26 cellular contexts compared by ENCODE assay signal in the genomic region with DNA sequence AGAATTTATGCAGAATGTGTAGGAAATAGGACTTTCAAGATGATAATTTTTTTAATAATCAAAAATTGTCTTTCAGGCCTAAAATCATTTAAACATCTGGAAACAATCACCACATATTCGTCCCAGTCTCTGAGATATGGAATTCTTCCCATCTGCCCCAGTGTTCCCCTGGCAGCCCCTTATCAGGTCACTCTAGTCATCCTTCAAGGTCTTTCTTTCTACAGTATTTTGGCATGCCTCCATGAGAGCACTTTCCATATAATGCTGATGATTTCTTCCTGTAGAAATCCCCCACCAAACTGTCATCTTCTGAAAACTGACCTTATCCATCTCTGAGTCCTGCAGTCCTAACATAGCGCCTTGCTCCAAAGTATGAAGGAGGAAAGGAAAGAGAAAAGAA.
"Had no signal": no experiment of that assay in that cellular context is flagged by ENCODE, and none has a peak within 500 bp of the region (broad histone marks: within the 10 kb centered on the region; RNA-seq: fewer than 3 reads in every experiment).

No MANE protein-coding gene starts in this region.

- H3K9me3 ChIP-seq: gastrocnemius medialis, mucosa of descending colon, prostate gland, right atrium auricular region, stomach, thyroid gland, vagina had no signal

- H3K4me3 ChIP-seq: gastrocnemius medialis, lung, mucosa of descending colon, neural progenitor cell, prostate gland, right atrium auricular region, stomach, thyroid gland, vagina had no signal

- ATAC-seq: esophagus mucosa; gastrocnemius medialis; left lobe of liver; mucosa of descending colon; natural killer cell treated with Interleukin-12 subunit alpha and Interleukin-12 subunit beta and Interleukin-15 and Interleukin-18, amount 100 ng/mL, for 72 hours; sciatic nerve; stimulated activated effector memory CD8-positive, alpha-beta T cell treated with anti-CD3 and anti-CD28 coated beads, Interleukin-12 subunit alpha, Interleukin-12 subunit beta, amount 100 ng/mL, for 72 hours had no signal

- H3K9me3 Mint-ChIP-seq: dendritic cell treated with granulocyte-macrophage colony-stimulating factor and Interleukin-4, amounts not matched to agents 40 ng/mL and 50 ng/mL, for 4 days; endodermal cell; memory B cell; naive B cell; natural killer cell treated with Interleukin-12 subunit alpha and Interleukin-12 subunit beta and Interleukin-15 and Interleukin-18, amount 100 ng/mL, for 72 hours; neural progenitor cell; stimulated activated effector memory CD8-positive, alpha-beta T cell treated with anti-CD3 and anti-CD28 coated beads, Interleukin-12 subunit alpha, Interleukin-12 subunit beta, amount 100 ng/mL, for 72 hours had no signal

- H2AFZ ChIP-seq: neural progenitor cell had no signal

- H3K4me2 ChIP-seq: neural progenitor cell had no signal

- H3K9ac ChIP-seq: neural progenitor cell had no signal

- H3K4me1 ChIP-seq: gastrocnemius medialis, neural progenitor cell, prostate gland, right atrium auricular region, stomach, vagina had no signal

- H3K27me3 Mint-ChIP-seq: dendritic cell treated with granulocyte-macrophage colony-stimulating factor and Interleukin-4, amounts not matched to agents 40 ng/mL and 50 ng/mL, for 4 days; memory B cell; naive B cell; natural killer cell treated with Interleukin-12 subunit alpha and Interleukin-12 subunit beta and Interleukin-15 and Interleukin-18, amount 100 ng/mL, for 72 hours had no signal

- DNase-seq: effector CD8-positive, alpha-beta T cell; endodermal cell; foreskin fibroblast; gastrocnemius medialis; head of caudate nucleus; mucosa of descending colon; naive B cell; stimulated activated CD4-positive, alpha-beta T cell treated with anti-CD3 and anti-CD28 coated beads, Interleukin-2, amount 100 ng/mL, for 24 hours; stimulated activated CD4-positive, alpha-beta T cell treated with anti-CD3 and anti-CD28 coated beads, Interleukin-4, amount 100 ng/mL, for 24 hours; stimulated activated naive CD4-positive, alpha-beta T cell treated with Interleukin-2 at 50 U/mL for 16 hours; stomach; thyroid gland; trophoblast cell had no signal

- H3K4me1 Mint-ChIP-seq: endodermal cell; neural progenitor cell; stimulated activated effector memory CD8-positive, alpha-beta T cell treated with anti-CD3 and anti-CD28 coated beads, Interleukin-12 subunit alpha, Interleukin-12 subunit beta, amount 100 ng/mL, for 72 hours had no signal

- H3K4me3 Mint-ChIP-seq: dendritic cell treated with granulocyte-macrophage colony-stimulating factor and Interleukin-4, amounts not matched to agents 40 ng/mL and 50 ng/mL, for 4 days; endodermal cell; memory B cell; natural killer cell treated with Interleukin-12 subunit alpha and Interleukin-12 subunit beta and Interleukin-15 and Interleukin-18, amount 100 ng/mL, for 72 hours; neural progenitor cell; stimulated activated effector memory CD8-positive, alpha-beta T cell treated with anti-CD3 and anti-CD28 coated beads, Interleukin-12 subunit alpha, Interleukin-12 subunit beta, amount 100 ng/mL, for 72 hours had no signal

- H3K27ac Mint-ChIP-seq: dendritic cell treated with granulocyte-macrophage colony-stimulating factor and Interleukin-4, amounts not matched to agents 40 ng/mL and 50 ng/mL, for 4 days; endodermal cell; memory B cell; naive B cell; natural killer cell treated with Interleukin-12 subunit alpha and Interleukin-12 subunit beta and Interleukin-15 and Interleukin-18, amount 100 ng/mL, for 72 hours; neural progenitor cell; stimulated activated effector memory CD8-positive, alpha-beta T cell treated with anti-CD3 and anti-CD28 coated beads, Interleukin-12 subunit alpha, Interleukin-12 subunit beta, amount 100 ng/mL, for 72 hours had no signal

- H3K27ac ChIP-seq: epithelial cell of prostate, gastrocnemius medialis, neural progenitor cell, prostate gland, right atrium auricular region, stomach, thyroid gland, vagina had no signal

- H3K36me3 ChIP-seq: gastrocnemius medialis, neural progenitor cell, prostate gland, right atrium auricular region, stomach, thyroid gland, vagina had no signal

- H3K36me3 Mint-ChIP-seq: memory B cell; naive B cell; natural killer cell treated with Interleukin-12 subunit alpha and Interleukin-12 subunit beta and Interleukin-15 and Interleukin-18, amount 100 ng/mL, for 72 hours; neural progenitor cell; stimulated activated effector memory CD8-positive, alpha-beta T cell treated with anti-CD3 and anti-CD28 coated beads, Interleukin-12 subunit alpha, Interleukin-12 subunit beta, amount 100 ng/mL, for 72 hours had no signal

- H3K27me3 ChIP-seq: gastrocnemius medialis, neural progenitor cell, right atrium auricular region, stomach, thyroid gland, vagina had no signal
